Comparison of ENCODE assay signal across 1 cellular context in genomic region chr2:217362710-217363109, GRCh38.
TF ChIP-seq lines count a peak whose summit lies in the region.

No MANE protein-coding gene starts in this region.

TF ChIP-seq in K562, 482 proteins besides CTCF, POLR2A, EP300 and RAD21 (continued from another document and continues in another):
- TF ChIP-seq, protein P1, sequence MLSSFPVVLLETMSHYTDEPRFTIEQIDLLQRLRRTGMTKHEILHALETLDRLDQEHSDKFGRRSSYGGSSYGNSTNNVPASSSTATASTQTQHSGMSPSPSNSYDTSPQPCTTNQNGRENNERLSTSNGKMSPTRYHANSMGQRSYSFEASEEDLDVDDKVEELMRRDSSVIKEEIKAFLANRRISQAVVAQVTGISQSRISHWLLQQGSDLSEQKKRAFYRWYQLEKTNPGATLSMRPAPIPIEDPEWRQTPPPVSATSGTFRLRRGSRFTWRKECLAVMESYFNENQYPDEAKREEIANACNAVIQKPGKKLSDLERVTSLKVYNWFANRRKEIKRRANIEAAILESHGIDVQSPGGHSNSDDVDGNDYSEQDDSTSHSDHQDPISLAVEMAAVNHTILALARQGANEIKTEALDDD (IDR thresholded peaks at IDR 0.05): peak; percentile 55; the same call in 1 of the 2 replicates
- TF ChIP-seq CBX5 (IDR thresholded peaks at IDR 0.05; ENCODE audit: borderline replicate concordance, low read depth) (no peak), ILK (tag; IDR thresholded peaks at IDR 0.05; ENCODE audit: borderline replicate concordance, low read depth) (no peak), SMAD1 (IDR thresholded peaks at IDR 0.05; ENCODE audit: low read depth, low read length, partially characterized antibody) (no peak), CSDE1 (IDR thresholded peaks at IDR 0.05) (no peak), ZNF695 (CRISPR knock-in tag; IDR thresholded peaks at IDR 0.05) (no peak), ZNF431 (CRISPR knock-in tag; IDR thresholded peaks at IDR 0.05) (no peak), PURB (CRISPR knock-in tag; IDR thresholded peaks at IDR 0.05; ENCODE audit: low read depth) (no peak), MYBL2 (IDR thresholded peaks at IDR 0.05; ENCODE audit: low read depth) (no peak), MYBL2 (CRISPR knock-in tag; IDR thresholded peaks at IDR 0.05; ENCODE audit: borderline replicate concordance) (no peak), TRIM28 (IDR thresholded peaks at IDR 0.05) (no peak), MEIS2 (IDR thresholded peaks at IDR 0.05; ENCODE audit: partially characterized antibody) (peak; percentile 68), DPF2 (IDR thresholded peaks at IDR 0.05) (peak; percentile 45; the same call in 1 of the 2 replicates), PREB (CRISPR knock-in tag; IDR thresholded peaks at IDR 0.05) (no peak), L3MBTL2 (IDR thresholded peaks at IDR 0.05) (no peak), CBX2 (IDR thresholded peaks at IDR 0.05; ENCODE audit: insufficient read depth, low read length, poor library complexity, severe bottlenecking) (no peak), ZNF133 (CRISPR knock-in tag; IDR thresholded peaks at IDR 0.05) (no peak), BACH1 (tag; IDR thresholded peaks at IDR 0.05) (no peak), BDP1 (IDR thresholded peaks at IDR 0.05; ENCODE audit: insufficient read depth, insufficient read length) (no peak), BCOR (IDR thresholded peaks at IDR 0.05) (no peak), NR0B1 (IDR thresholded peaks at IDR 0.05; ENCODE audit: partially characterized antibody) (no peak), HNRNPK (IDR thresholded peaks at IDR 0.05; ENCODE audit: low read depth, low read length, poor library complexity, severe bottlenecking) (no peak), HSF4 (CRISPR knock-in tag; IDR thresholded peaks at IDR 0.05; ENCODE audit: borderline replicate concordance) (no peak), ERF (CRISPR knock-in tag; IDR thresholded peaks at IDR 0.05) (no peak), STAT5A (IDR thresholded peaks at IDR 0.05; ENCODE audit: borderline replicate concordance, low read length) (peak; percentile 26; the same call in 1 of the 2 replicates), ZNF561 (CRISPR knock-in tag; conservative IDR thresholded peaks at IDR 0.05) (no peak), PHF20 (IDR thresholded peaks at IDR 0.05; ENCODE audit: partially characterized antibody) (no peak), SP1 (CRISPR knock-in tag; IDR thresholded peaks at IDR 0.05) (no peak), KDM1A (IDR thresholded peaks at IDR 0.05) (0 out of 4 replicates have a peak, but pooled peaks of 1 of the 2 experiments have one; percentile 28), HDAC1 (IDR thresholded peaks at IDR 0.05) (no peak), IRF2 (CRISPR knock-in tag; IDR thresholded peaks at IDR 0.05) (no peak), THRAP3 (IDR thresholded peaks at IDR 0.05; ENCODE audit: borderline replicate concordance) (no peak), CEBPB (tag; IDR thresholded peaks at IDR 0.05) (peak; percentile 21; the same call in 1 of the 2 replicates), ZBTB26 (CRISPR knock-in tag; IDR thresholded peaks at IDR 0.05) (no peak), SMARCA5 (IDR thresholded peaks at IDR 0.05) (no peak), ZNF174 (CRISPR knock-in tag; IDR thresholded peaks at IDR 0.05) (no peak), FOXK2 (conservative IDR thresholded peaks at IDR 0.05 in 1 of 2, IDR thresholded peaks at IDR 0.05 in 1 of 2; ENCODE audit: low read depth in 2 of 2) (no peak), MCM5 (IDR thresholded peaks at IDR 0.05; ENCODE audit: low read depth) (no peak), ZNF584 (CRISPR knock-in tag; IDR thresholded peaks at IDR 0.05; ENCODE audit: low read depth) (no peak), BHLHE40 (IDR thresholded peaks at IDR 0.05; ENCODE audit: low read length) (peak; percentile 32; the same call in 1 of the 2 replicates), TEAD1 (CRISPR knock-in tag; IDR thresholded peaks at IDR 0.05) (peak in 1 of 2 experiments; percentile 82; a peak in 1 of 4 replicates), FOXP1 (CRISPR knock-in tag; IDR thresholded peaks at IDR 0.05) (no peak), ARID1B (IDR thresholded peaks at IDR 0.05) (peak; percentile 89), TAF1 (IDR thresholded peaks at IDR 0.05; ENCODE audit: control insufficient read depth, extremely low read depth, insufficient read depth, low read length, severe bottlenecking) (no peak), ZNF740 (CRISPR knock-in tag; IDR thresholded peaks at IDR 0.05) (no peak), ZNF740 (tag; IDR thresholded peaks at IDR 0.05) (no peak), RFX5 (IDR thresholded peaks at IDR 0.05; ENCODE audit: low read depth, low read length) (no peak), HEY1 (CRISPR knock-in tag; IDR thresholded peaks at IDR 0.05; ENCODE audit: borderline replicate concordance) (peak; percentile 74; the same call in 1 of the 2 replicates), ARID3B (CRISPR knock-in tag; IDR thresholded peaks at IDR 0.05; ENCODE audit: borderline replicate concordance) (no peak), NR4A1 (CRISPR knock-in tag; IDR thresholded peaks at IDR 0.05) (no peak), NR4A1 (tag; IDR thresholded peaks at IDR 0.05) (no peak), MAZ (CRISPR knock-in tag; conservative IDR thresholded peaks at IDR 0.05 in 1 of 2, IDR thresholded peaks at IDR 0.05 in 1 of 2) (peak in 1 of 2 experiments; percentile 50; a peak in 1 of 4 replicates)
- TF ChIP-seq, protein P2, sequence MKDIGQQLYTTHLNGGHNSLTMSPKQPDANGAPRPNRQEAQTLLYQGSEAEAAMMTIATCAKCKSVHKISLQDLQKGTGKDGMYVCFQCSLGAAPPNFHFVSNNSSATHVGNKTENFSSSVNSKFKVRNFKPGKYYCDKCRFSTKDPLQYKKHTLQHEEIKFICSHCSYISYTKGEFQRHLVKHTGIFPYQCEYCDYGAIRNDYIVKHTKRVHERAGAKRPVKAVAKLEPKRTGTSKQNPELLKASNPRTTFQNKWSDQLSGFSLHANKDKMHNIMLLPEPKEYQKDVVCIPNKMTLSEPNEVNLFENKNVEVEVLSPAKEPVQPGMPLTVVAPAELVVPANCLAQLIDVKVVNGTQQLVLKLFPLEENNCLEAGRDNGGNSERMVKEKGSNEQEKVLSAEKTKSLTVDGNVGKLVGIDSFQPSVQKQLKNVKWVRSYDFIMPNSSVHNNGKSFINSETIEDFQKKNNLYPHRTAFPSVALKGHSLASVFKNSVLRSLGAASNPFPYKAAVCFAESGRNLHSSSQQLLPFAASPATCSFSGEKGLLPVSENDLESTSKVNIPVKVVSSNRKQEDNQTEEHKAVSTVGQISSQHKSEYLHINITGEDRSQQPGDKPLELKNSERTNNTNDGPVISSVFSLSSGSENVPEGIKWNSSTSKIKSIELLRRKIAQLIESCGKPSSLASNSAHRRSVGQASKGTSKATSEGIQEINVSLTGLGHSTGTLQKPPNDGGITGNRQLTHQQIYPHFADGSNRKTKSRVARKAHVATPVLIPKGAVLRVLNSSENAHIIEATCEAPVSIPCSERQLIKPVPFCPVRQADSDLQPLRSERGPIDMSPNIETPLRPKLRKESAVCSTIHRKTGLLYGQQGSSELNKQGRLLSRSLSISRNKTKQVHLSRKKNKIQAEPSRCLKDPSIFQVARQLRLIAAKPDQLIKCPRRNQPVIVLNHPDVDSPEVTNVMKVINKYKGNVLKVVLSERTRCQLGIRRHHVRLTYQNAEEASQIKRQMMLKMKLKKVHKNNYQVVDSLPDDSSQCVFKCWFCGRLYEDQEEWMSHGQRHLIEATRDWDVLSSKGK (CRISPR knock-in tag; IDR thresholded peaks at IDR 0.05): no peak
- TF ChIP-seq, protein P3, sequence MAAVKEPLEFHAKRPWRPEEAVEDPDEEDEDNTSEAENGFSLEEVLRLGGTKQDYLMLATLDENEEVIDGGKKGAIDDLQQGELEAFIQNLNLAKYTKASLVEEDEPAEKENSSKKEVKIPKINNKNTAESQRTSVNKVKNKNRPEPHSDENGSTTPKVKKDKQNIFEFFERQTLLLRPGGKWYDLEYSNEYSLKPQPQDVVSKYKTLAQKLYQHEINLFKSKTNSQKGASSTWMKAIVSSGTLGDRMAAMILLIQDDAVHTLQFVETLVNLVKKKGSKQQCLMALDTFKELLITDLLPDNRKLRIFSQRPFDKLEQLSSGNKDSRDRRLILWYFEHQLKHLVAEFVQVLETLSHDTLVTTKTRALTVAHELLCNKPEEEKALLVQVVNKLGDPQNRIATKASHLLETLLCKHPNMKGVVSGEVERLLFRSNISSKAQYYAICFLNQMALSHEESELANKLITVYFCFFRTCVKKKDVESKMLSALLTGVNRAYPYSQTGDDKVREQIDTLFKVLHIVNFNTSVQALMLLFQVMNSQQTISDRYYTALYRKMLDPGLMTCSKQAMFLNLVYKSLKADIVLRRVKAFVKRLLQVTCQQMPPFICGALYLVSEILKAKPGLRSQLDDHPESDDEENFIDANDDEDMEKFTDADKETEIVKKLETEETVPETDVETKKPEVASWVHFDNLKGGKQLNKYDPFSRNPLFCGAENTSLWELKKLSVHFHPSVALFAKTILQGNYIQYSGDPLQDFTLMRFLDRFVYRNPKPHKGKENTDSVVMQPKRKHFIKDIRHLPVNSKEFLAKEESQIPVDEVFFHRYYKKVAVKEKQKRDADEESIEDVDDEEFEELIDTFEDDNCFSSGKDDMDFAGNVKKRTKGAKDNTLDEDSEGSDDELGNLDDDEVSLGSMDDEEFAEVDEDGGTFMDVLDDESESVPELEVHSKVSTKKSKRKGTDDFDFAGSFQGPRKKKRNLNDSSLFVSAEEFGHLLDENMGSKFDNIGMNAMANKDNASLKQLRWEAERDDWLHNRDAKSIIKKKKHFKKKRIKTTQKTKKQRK (IDR thresholded peaks at IDR 0.05; ENCODE audit: borderline replicate concordance, low read depth, low read length): no peak
- TF ChIP-seq, protein P4, sequence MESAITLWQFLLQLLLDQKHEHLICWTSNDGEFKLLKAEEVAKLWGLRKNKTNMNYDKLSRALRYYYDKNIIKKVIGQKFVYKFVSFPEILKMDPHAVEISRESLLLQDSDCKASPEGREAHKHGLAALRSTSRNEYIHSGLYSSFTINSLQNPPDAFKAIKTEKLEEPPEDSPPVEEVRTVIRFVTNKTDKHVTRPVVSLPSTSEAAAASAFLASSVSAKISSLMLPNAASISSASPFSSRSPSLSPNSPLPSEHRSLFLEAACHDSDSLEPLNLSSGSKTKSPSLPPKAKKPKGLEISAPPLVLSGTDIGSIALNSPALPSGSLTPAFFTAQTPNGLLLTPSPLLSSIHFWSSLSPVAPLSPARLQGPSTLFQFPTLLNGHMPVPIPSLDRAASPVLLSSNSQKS (CRISPR knock-in tag; IDR thresholded peaks at IDR 0.05): no peak
- TF ChIP-seq, protein P5, sequence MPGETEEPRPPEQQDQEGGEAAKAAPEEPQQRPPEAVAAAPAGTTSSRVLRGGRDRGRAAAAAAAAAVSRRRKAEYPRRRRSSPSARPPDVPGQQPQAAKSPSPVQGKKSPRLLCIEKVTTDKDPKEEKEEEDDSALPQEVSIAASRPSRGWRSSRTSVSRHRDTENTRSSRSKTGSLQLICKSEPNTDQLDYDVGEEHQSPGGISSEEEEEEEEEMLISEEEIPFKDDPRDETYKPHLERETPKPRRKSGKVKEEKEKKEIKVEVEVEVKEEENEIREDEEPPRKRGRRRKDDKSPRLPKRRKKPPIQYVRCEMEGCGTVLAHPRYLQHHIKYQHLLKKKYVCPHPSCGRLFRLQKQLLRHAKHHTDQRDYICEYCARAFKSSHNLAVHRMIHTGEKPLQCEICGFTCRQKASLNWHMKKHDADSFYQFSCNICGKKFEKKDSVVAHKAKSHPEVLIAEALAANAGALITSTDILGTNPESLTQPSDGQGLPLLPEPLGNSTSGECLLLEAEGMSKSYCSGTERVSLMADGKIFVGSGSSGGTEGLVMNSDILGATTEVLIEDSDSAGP (CRISPR knock-in tag; IDR thresholded peaks at IDR 0.05): no peak
